ENCODE assay signal across 1 cellular context in genomic region chr3:27596334-27596841, GRCh38.
A peak's percentile ranks its signal among the peaks of the same experiment; 100 is the strongest.
TF ChIP-seq lines count a peak whose summit lies in the region.

No MANE protein-coding gene starts in this region.

TF ChIP-seq in GM12878, 131 proteins besides CTCF, POLR2A, EP300 and RAD21 (continued from another document and continues in another):
- TF ChIP-seq ZNF592 (IDR thresholded peaks at IDR 0.05) (no peak), ZBTB40 (IDR thresholded peaks at IDR 0.05; ENCODE audit: borderline replicate concordance) (no peak; the same call in 1 of the 2 replicates), MEF2A (IDR thresholded peaks at IDR 0.05; ENCODE audit: insufficient read depth, low read depth, low read length) (no peak), IRF5 (IDR thresholded peaks at IDR 0.05; ENCODE audit: borderline replicate concordance) (no peak), CBFB (IDR thresholded peaks at IDR 0.05; ENCODE audit: low read depth) (no peak), CHD1 (IDR thresholded peaks at IDR 0.05; ENCODE audit: low read depth, low read length) (no peak), YY1 (IDR thresholded peaks at IDR 0.05; ENCODE audit: low read depth, low read length) (no peak), SREBF2 (IDR thresholded peaks at IDR 0.05; ENCODE audit: low read length) (no peak), ZBED1 (IDR thresholded peaks at IDR 0.05; ENCODE audit: borderline replicate concordance) (no peak), TARDBP (IDR thresholded peaks at IDR 0.05; ENCODE audit: borderline replicate concordance) (no peak), PKNOX1 (IDR thresholded peaks at IDR 0.05) (no peak), BMI1 (IDR thresholded peaks at IDR 0.05; ENCODE audit: borderline replicate concordance) (no peak), CUX1 (IDR thresholded peaks at IDR 0.05; ENCODE audit: insufficient replicate concordance, low read depth, low read length) (no peak), SUPT20H (IDR thresholded peaks at IDR 0.05; ENCODE audit: borderline replicate concordance, control insufficient read depth, low read depth, low read length) (no peak), ZBTB11 (CRISPR knock-in tag; IDR thresholded peaks at IDR 0.05) (no peak), E2F4 (IDR thresholded peaks at IDR 0.05; ENCODE audit: low read depth, low read length) (no peak), CEBPZ (IDR thresholded peaks at IDR 0.05; ENCODE audit: low read depth, low read length) (no peak), YBX1 (IDR thresholded peaks at IDR 0.05) (no peak), SRF (IDR thresholded peaks at IDR 0.05; ENCODE audit: low read depth in 2 of 2, low read length in 2 of 2) (no peak), MTA2 (IDR thresholded peaks at IDR 0.05; ENCODE audit: low read depth) (no peak; the same call in 1 of the 2 replicates), POLR2AphosphoS2 (IDR thresholded peaks at IDR 0.05; ENCODE audit: low read depth, low read length) (no peak), CBX5 (IDR thresholded peaks at IDR 0.05; ENCODE audit: low read depth) (0 out of 2 replicates have a peak, but pooled peaks have one; percentile 40), ATF2 (IDR thresholded peaks at IDR 0.05; ENCODE audit: low read length) (peak; percentile 79), RUNX3 (IDR thresholded peaks at IDR 0.05; ENCODE audit: low read length) (peak; percentile 88)
